12 cellular contexts compared by ENCODE assay signal in the genomic region with DNA sequence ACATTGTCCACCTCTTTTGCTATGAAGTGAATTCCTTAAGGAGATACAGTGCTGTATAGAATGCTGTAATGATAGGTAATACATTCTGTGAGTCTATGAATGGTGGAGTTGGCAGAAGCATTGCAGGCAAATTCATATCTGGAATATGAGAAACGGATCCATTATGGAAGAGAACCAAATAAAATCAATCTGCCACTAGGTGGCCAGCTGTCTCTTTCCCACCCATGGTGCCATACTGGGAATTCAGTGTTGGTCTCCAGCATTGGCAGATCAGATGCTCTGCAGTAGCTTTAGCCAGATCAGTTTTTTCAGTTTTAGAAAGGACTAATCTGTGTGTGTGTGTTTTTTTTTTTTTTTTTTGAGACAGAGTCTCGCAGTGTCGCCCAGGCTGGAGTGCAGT. TPM values are rescaled to one million over a fixed set of nuclear protein-coding genes. Genes with fewer than 3 reads are reported as not detected.
DNase-seq lines count a peak whose midpoint lies in the region; ATAC-seq, FAIRE-seq and TF ChIP-seq lines count a peak whose summit lies in the region.
"Had no signal": no experiment of that assay in that cellular context is flagged by ENCODE, and none has a peak within 500 bp of the region (broad histone marks: within the 10 kb centered on the region; RNA-seq: fewer than 3 reads in every experiment).

No MANE protein-coding gene starts in this region.

- dilution Hi-C loops in mammary epithelial cell (cut with HindIII; ENCODE audit: low sequenced_read_pairs) = no loop called here

- H3K4me2 ChIP-seq in Loucy (ENCODE audit: low read depth, low read length, poor library complexity, severe bottlenecking) (no peak overlapping the region), mammary epithelial cell (ENCODE audit: insufficient read depth, low read depth, low read length) (no peak overlapping the region)

- H3K4me3 ChIP-seq in Loucy (ENCODE audit: low read length, poor library complexity, severe bottlenecking) (no peak overlapping the region), mammary epithelial cell (replicated peaks in 1 of 3; ENCODE audit: insufficient read depth in 1 of 3, low read depth in 2 of 3, low read length in 3 of 3) (no peak overlapping the region), pancreas (no peak overlapping the region)
- H3K4me3 ChIP-seq: SJCRH30 had no signal

- in situ Hi-C loops in mammary epithelial cell (cut with MboI; ENCODE audit: low sequenced_read_pairs in 2 of 2) = no loop called here

- H3K27ac Mint-ChIP-seq in activated naive CD4-positive, alpha-beta T cell treated with anti-CD3 and anti-CD28 coated beads, Interleukin-2, amount 10 ng/mL, durations not matched to agents 7 days and 5 days = no peak overlapping the region

- H2AFZ ChIP-seq in Loucy (ENCODE audit: low read length) (no peak overlapping the region), mammary epithelial cell (ENCODE audit: low read depth, low read length) (no peak overlapping the region)

- intact Hi-C loops in mammary epithelial cell (cut with micrococcal nuclease) = no loop called here
- intact Hi-C loops in pancreas (cut with DNase I) = no loop called here

- H3K27ac ChIP-seq in mammary epithelial cell (ENCODE audit: insufficient read depth, low read depth, low read length) (no peak overlapping the region), pancreas (no peak overlapping the region)
- H3K27ac ChIP-seq: SJCRH30 had no signal

- no peak overlapping the region for H3K4me3 Mint-ChIP-seq in activated naive CD4-positive, alpha-beta T cell treated with anti-CD3 and anti-CD28 coated beads, Interleukin-2, amount 10 ng/mL, durations not matched to agents 7 days and 5 days

- H3K36me3 Mint-ChIP-seq in activated naive CD4-positive, alpha-beta T cell treated with anti-CD3 and anti-CD28 coated beads, Interleukin-2, amount 10 ng/mL, durations not matched to agents 7 days and 5 days = peaks cover 13% of the 10 kb centered on the region

- peaks cover 21% of the 10 kb centered on the region for H3K4me1 Mint-ChIP-seq in activated naive CD4-positive, alpha-beta T cell treated with anti-CD3 and anti-CD28 coated beads, Interleukin-2, amount 10 ng/mL, durations not matched to agents 7 days and 5 days

- DNase-seq in NCI-H1105 (lab: John Stamatoyannopoulos, UW) (peak; percentile 1), NCI-H1105 treated with DMSO at 0.1 percent for 48 hours (lab: John Stamatoyannopoulos, UW) (no peak), mammary epithelial cell (no peak), pancreas (peak in 4 of 6 donors; percentile 28 to 70 (median 52))
- DNase-seq in activated naive CD4-positive, alpha-beta T cell treated with anti-CD3 and anti-CD28 coated beads, Interleukin-2, amount 10 ng/mL, durations not matched to agents 7 days and 5 days = no peak
- no peak for DNase-seq in stimulated activated naive CD8-positive, alpha-beta T cell treated with anti-CD3 and anti-CD28 coated beads, Interleukin-15, Interleukin-2, amounts not matched to agents 100 U/mL and 50 U/mL, for 24 hours
- DNase-seq: central memory CD4-positive, alpha-beta T cell; posterior cingulate gyrus had no signal

- H3K4me1 ChIP-seq in Loucy (ENCODE audit: insufficient read depth, low read length, poor library complexity, severe bottlenecking) (peaks cover 35% of the 10 kb centered on the region), mammary epithelial cell (ENCODE audit: insufficient read depth, low read length) (no peaks in the 10 kb centered on the region), pancreas (peaks cover 6 to 20% (median 8%) of the 10 kb centered on the region in 3 donors)
- H3K4me1 ChIP-seq: SJCRH30 had no signal

- H3K9ac ChIP-seq in Loucy (ENCODE audit: low read depth, low read length, poor library complexity, severe bottlenecking) = no peak overlapping the region
- no peak overlapping the region for H3K9ac ChIP-seq in mammary epithelial cell (ENCODE audit: insufficient read depth, low read length)

- no peaks in the 10 kb centered on the region for H3K27me3 Mint-ChIP-seq in activated naive CD4-positive, alpha-beta T cell treated with anti-CD3 and anti-CD28 coated beads, Interleukin-2, amount 10 ng/mL, durations not matched to agents 7 days and 5 days

- peak; percentile 78 to 91 (median 86) for ATAC-seq in pancreas
- no peak for ATAC-seq in GM18511 (IDR thresholded peaks at IDR 0.05; ENCODE audit: unreplicated experiment)
- ATAC-seq in stimulated activated naive CD8-positive, alpha-beta T cell treated with anti-CD3 and anti-CD28 coated beads, Interleukin-15, Interleukin-2, amounts not matched to agents 100 U/mL and 50 U/mL, for 24 hours = no peak

- no peaks in the 10 kb centered on the region for H3K9me3 Mint-ChIP-seq in activated naive CD4-positive, alpha-beta T cell treated with anti-CD3 and anti-CD28 coated beads, Interleukin-2, amount 10 ng/mL, durations not matched to agents 7 days and 5 days

- H3K9me3 ChIP-seq in Loucy (ENCODE audit: insufficient read depth, low read depth, low read length) (no peaks in the 10 kb centered on the region), mammary epithelial cell (replicated peaks; ENCODE audit: insufficient read depth, low read length) (no peaks in the 10 kb centered on the region), pancreas (no peaks in the 10 kb centered on the region)
- H3K9me3 ChIP-seq: SJCRH30 had no signal

- H3K79me2 ChIP-seq in Loucy (ENCODE audit: insufficient read depth, low read length) = peaks cover 80% of the 10 kb centered on the region
- H3K79me2 ChIP-seq in mammary epithelial cell (ENCODE audit: insufficient read depth, low read length) = peaks cover 87% of the 10 kb centered on the region

- H3F3A ChIP-seq in Loucy (ENCODE audit: low read depth) = no peaks in the 10 kb centered on the region

- no peaks in the 10 kb centered on the region for H3K9me2 ChIP-seq in Loucy (replicated peaks; ENCODE audit: low read depth, low read length)

- BruUV-seq in mammary epithelial cell (replicated peaks; lab: Mats Ljungman, UMichigan) = no TSS peak

- TF ChIP-seq CTCF in Loucy (conservative IDR thresholded peaks at IDR 0.05; ENCODE audit: low read length) = peak; percentile 44
- peak; percentile 39 for TF ChIP-seq CTCF in mammary epithelial cell (conservative IDR thresholded peaks at IDR 0.05 in 1 of 2, IDR thresholded peaks at IDR 0.05 in 1 of 2; ENCODE audit: extremely low read depth in 1 of 2, insufficient read depth in 1 of 2, low read depth in 1 of 2, low read length in 2 of 2)
- peak in 3 of 4 donors; percentile 10 to 17 (median 11) for TF ChIP-seq CTCF in pancreas (IDR thresholded peaks at IDR 0.05)

- CTCF ChIA-PET in mammary epithelial cell (lab: Charles Lee; ENCODE audit: low non-redundant PET) = interaction anchor here (0.6 kb wide), 2 partner anchors 45 to 130 kb away, joined by 3 read pairs; no protein-coding TSS in a partner anchor
- CTCF ChIA-PET in activated naive CD4-positive, alpha-beta T cell treated with anti-CD3 and anti-CD28 coated beads, Interleukin-2, amount 10 ng/mL, durations not matched to agents 7 days and 5 days (lab: Charles Lee) = interaction anchor here (1.2 kb wide), 1 partner anchor 130 kb away, joined by 3 read pairs; no protein-coding TSS in a partner anchor

- H3K27me3 ChIP-seq in Loucy (ENCODE audit: insufficient read depth, low read length, poor library complexity, severe bottlenecking) (no peaks in the 10 kb centered on the region), mammary epithelial cell (ENCODE audit: insufficient read depth, low read length) (no peaks in the 10 kb centered on the region), pancreas (no peaks in the 10 kb centered on the region)
- H3K27me3 ChIP-seq: SJCRH30 had no signal

- FAIRE-seq in pancreas (lab: Jason Lieb, UNC) = no peak
- FAIRE-seq: GM18507 had no signal

- peaks cover 60% of the 10 kb centered on the region for H4K20me1 ChIP-seq in Loucy (ENCODE audit: insufficient read depth, low read length, poor library complexity, severe bottlenecking)
- H4K20me1 ChIP-seq in mammary epithelial cell (ENCODE audit: insufficient read depth, low read length) = no peaks in the 10 kb centered on the region

- WGBS in mammary epithelial cell (ENCODE audit: low coverage, missing lambda C conversion rate) = 91% methylated on average over 1 of the region's 3 CpGs
- 46 to 57% methylated on average over 3 of the region's 3 CpGs for WGBS in pancreas, 2 donors

- H3K36me3 ChIP-seq in Loucy (ENCODE audit: insufficient read depth, low read length) (no peaks in the 10 kb centered on the region), mammary epithelial cell (ENCODE audit: insufficient read depth, low read length) (no peaks in the 10 kb centered on the region), pancreas (no peaks in the 10 kb centered on the region)

RNA-seq across cellular contexts. Expression of gene DNAJC3, which starts 27.6 kb away (rescaled TPM):
- 10 to 100 TPM; 46.1 to 50.0 TPM for total RNA-seq in mammary epithelial cell
- 14.2 TPM for polyA plus RNA-seq in mammary epithelial cell
- 36.7 TPM for polyA minus RNA-seq in mammary epithelial cell
- total RNA-seq in pancreas = 10 to 100 TPM; 34.5 to 70.3 (median 51.3) TPM
- 10 to 100 TPM; 11.6 to 15.8 TPM for polyA plus RNA-seq in pancreas

Comparison
In these comparisons a context has a peak if more than half of its experiments do, and no peak if none do; other contexts are left out.
1. DNase-seq: peak in NCI-H1105 (single experiment) and pancreas (4 of 6); none in NCI-H1105 treated with DMSO at 0.1 percent for 48 hours (single experiment), mammary epithelial cell (single experiment), activated naive CD4-positive, alpha-beta T cell treated with anti-CD3 and anti-CD28 coated beads, Interleukin-2, amount 10 ng/mL, durations not matched to agents 7 days and 5 days (single experiment) and stimulated activated naive CD8-positive, alpha-beta T cell treated with anti-CD3 and anti-CD28 coated beads, Interleukin-15, Interleukin-2, amounts not matched to agents 100 U/mL and 50 U/mL, for 24 hours (single experiment).
2. ATAC-seq: peak in pancreas (4 of 4); none in GM18511 (single experiment) and stimulated activated naive CD8-positive, alpha-beta T cell treated with anti-CD3 and anti-CD28 coated beads, Interleukin-15, Interleukin-2, amounts not matched to agents 100 U/mL and 50 U/mL, for 24 hours (single experiment).
3. Peak in every context shown above with its lines, with median percentiles within 50 percentile points of each other: CTCF ChIP-seq.